Comparison of ENCODE assay signal across 8 cellular contexts in genomic region chr17:1087381-1088241, GRCh38.
DNase-seq lines count a peak whose midpoint lies in the region; ATAC-seq and TF ChIP-seq lines count a peak whose summit lies in the region.

No MANE protein-coding gene starts in this region.

- H3K4me3 ChIP-seq in lung = no peak overlapping the region
- no peak overlapping the region for H3K4me3 ChIP-seq in effector memory CD4-positive, alpha-beta T cell (ENCODE audit: insufficient read depth, low read depth, low read length, poor library complexity, severe bottlenecking)

- no peak for TF ChIP-seq CTCF in lung (IDR thresholded peaks at IDR 0.05; ENCODE audit: control extremely low read depth, extremely low read depth)

- H3K27ac ChIP-seq in cingulate gyrus (ENCODE audit: low read depth, low read length) (peak overlapping the region; percentile 33), lung (ENCODE audit: low read depth in 1 of 2, low read length in 1 of 2) (peak overlapping the region; percentile 74 to 95)
- H3K27ac ChIP-seq in effector memory CD4-positive, alpha-beta T cell (ENCODE audit: insufficient read depth, low read length, poor library complexity, severe bottlenecking) = no peak overlapping the region

- WGBS in lung, 2 donors = 51 to 62% methylated on average over 35 of the region's 35 CpGs

- H3K4me1 ChIP-seq in lung (ENCODE audit: control insufficient read depth in 2 of 2, insufficient read depth in 2 of 2, low read length in 2 of 2) = peaks cover 0 to 9% of the 10 kb centered on the region in 2 donors
- H3K4me1 ChIP-seq in effector memory CD4-positive, alpha-beta T cell (ENCODE audit: control insufficient read depth, insufficient read depth, low read length, poor library complexity, severe bottlenecking) = no peaks in the 10 kb centered on the region

- H3K27me3 ChIP-seq in lung (ENCODE audit: control insufficient read depth, insufficient read depth) = no peaks in the 10 kb centered on the region
- H3K27me3 ChIP-seq in effector memory CD4-positive, alpha-beta T cell (replicated peaks; ENCODE audit: control insufficient read depth, insufficient read depth, low read length, poor library complexity, severe bottlenecking) = no peaks in the 10 kb centered on the region

- H3K36me3 ChIP-seq in lung (ENCODE audit: control insufficient read depth in 2 of 2, insufficient read depth in 2 of 2, low read length in 2 of 2) = peaks cover 5 to 34% of the 10 kb centered on the region in 2 donors
- H3K36me3 ChIP-seq in effector memory CD4-positive, alpha-beta T cell (ENCODE audit: control insufficient read depth, insufficient read depth, low read length) = peaks cover 49% of the 10 kb centered on the region

- DNase-seq in DMS53 treated with DMSO at 0.1 percent for 48 hours (lab: John Stamatoyannopoulos, UW; ENCODE audit: unreplicated experiment) = peak; percentile 80
- peak; percentile 41 for DNase-seq in NCI-H2227 (lab: John Stamatoyannopoulos, UW; ENCODE audit: unreplicated experiment)
- peak; percentile 77 for DNase-seq in lung (ENCODE audit: low spot score)
- DNase-seq in ureter (ENCODE audit: low spot score) = peak; percentile 85
- no peak for DNase-seq in effector memory CD4-positive, alpha-beta T cell

- peak; percentile 61 for ATAC-seq in lung (ENCODE audit: insufficient read depth, low FRiP score)
- no peak for ATAC-seq in HG02623 (IDR thresholded peaks at IDR 0.05; ENCODE audit: unreplicated experiment)
- ATAC-seq in GM18519 (IDR thresholded peaks at IDR 0.05; ENCODE audit: low FRiP score, unreplicated experiment) = no peak

- no peaks in the 10 kb centered on the region for H3K9me3 ChIP-seq in lung (ENCODE audit: control insufficient read depth in 2 of 2, insufficient read depth in 1 of 2, low read length in 1 of 2)
- H3K9me3 ChIP-seq in effector memory CD4-positive, alpha-beta T cell (ENCODE audit: control insufficient read depth, low read length) = no peaks in the 10 kb centered on the region

Comparison
In these comparisons a context has a peak if more than half of its experiments do, and no peak if none do; other contexts are left out.
1. DNase-seq: peak in DMS53 treated with DMSO at 0.1 percent for 48 hours (single experiment), NCI-H2227 (single experiment), lung (single experiment) and ureter (single experiment); none in effector memory CD4-positive, alpha-beta T cell (0 of 3).